Comparison of ENCODE assay signal across 16 cellular contexts in genomic region chr10:122446668-122447410, GRCh38. TPM values are rescaled to one million over a fixed set of nuclear protein-coding genes. Genes with fewer than 3 reads are reported as not detected.
A peak's percentile ranks its signal among the peaks of the same experiment; 100 is the strongest.
DNase-seq lines count a peak whose midpoint lies in the region; ATAC-seq and TF ChIP-seq lines count a peak whose summit lies in the region.
"Had no signal": no experiment of that assay in that cellular context is flagged by ENCODE, and none has a peak within 500 bp of the region (broad histone marks: within the 10 kb centered on the region; RNA-seq: fewer than 3 reads in every experiment).

No MANE protein-coding gene starts in this region.

- ATAC-seq in HG02840 (IDR thresholded peaks at IDR 0.05; ENCODE audit: low FRiP score, unreplicated experiment), result no peak
- ATAC-seq in HG03520 (IDR thresholded peaks at IDR 0.05; ENCODE audit: unreplicated experiment), result no peak
- ATAC-seq: activated naive CD8-positive, alpha-beta T cell treated with anti-CD3 and anti-CD28 coated beads, Interleukin-2, amount 50 U/mL, for 24 hours had no signal

- H3K4me3 ChIP-seq in Caco-2 (ENCODE audit: low read depth, low read length), result no peak overlapping the region
- H3K4me3 ChIP-seq: dorsolateral prefrontal cortex, lower lobe of right lung had no signal

- POLR2A ChIA-PET in Caco-2 (lab: Charles Lee), result no interaction called here

- H3K27ac Mint-ChIP-seq in Caco-2 (ENCODE audit: unreplicated experiment) (no peak overlapping the region), brain (peak overlapping the region in 3 of 5 experiments; percentile 33 to 67 (median 40))
- H3K27ac Mint-ChIP-seq: activated naive CD8-positive, alpha-beta T cell treated with anti-CD3 and anti-CD28 coated beads, Interleukin-2, amount 50 U/mL, for 24 hours; stimulated activated naive CD8-positive, alpha-beta T cell treated with anti-CD3 and anti-CD28 coated beads, Interleukin-15, Interleukin-2, amounts not matched to agents 100 ng/mL and 50 ng/mL, for 24 hours; T-helper 1 cell treated with Interleukin-12 subunit alpha and Interleukin-12 subunit beta and Interleukin-4 antibody, amounts not matched to agents 30 μg/mL and 1 μg/mL, for 36 hours had no signal

- H3K36me3 Mint-ChIP-seq in Caco-2 (ENCODE audit: insufficient read depth, unreplicated experiment), result peaks cover 6% of the 10 kb centered on the region
- no peaks in the 10 kb centered on the region for H3K36me3 Mint-ChIP-seq in brain

- intact Hi-C loops in Caco-2 (cut with micrococcal nuclease; ENCODE audit: unreplicated experiment), result no loop called here

- no peaks in the 10 kb centered on the region for H3K27me3 Mint-ChIP-seq in Caco-2 (ENCODE audit: insufficient read depth, unreplicated experiment)
- peaks cover 10% of the 10 kb centered on the region for H3K27me3 Mint-ChIP-seq in brain
- H3K27me3 Mint-ChIP-seq: activated naive CD8-positive, alpha-beta T cell treated with anti-CD3 and anti-CD28 coated beads, Interleukin-2, amount 50 U/mL, for 24 hours had no signal

- H3K4me3 Mint-ChIP-seq in Caco-2 (ENCODE audit: unreplicated experiment), result no peak overlapping the region
- H3K4me3 Mint-ChIP-seq in brain, result peak overlapping the region in 1 of 5 experiments; percentile 10
- H3K4me3 Mint-ChIP-seq: activated naive CD8-positive, alpha-beta T cell treated with anti-CD3 and anti-CD28 coated beads, Interleukin-2, amount 50 U/mL, for 24 hours; stimulated activated naive CD8-positive, alpha-beta T cell treated with anti-CD3 and anti-CD28 coated beads, Interleukin-15, Interleukin-2, amounts not matched to agents 100 ng/mL and 50 ng/mL, for 24 hours; T-helper 1 cell treated with Interleukin-12 subunit alpha and Interleukin-12 subunit beta and Interleukin-4 antibody, amounts not matched to agents 30 μg/mL and 1 μg/mL, for 36 hours had no signal

- DNase-seq in Caco-2 (peak; percentile 47 to 52), M059J (ENCODE audit: low read depth) (peak; percentile 8), left kidney (ENCODE audit: low read depth, low spot score) (peak; percentile 52), midbrain (lab: John Stamatoyannopoulos, UW) (no peak)
- DNase-seq in activated T-cell treated with anti-CD3 and anti-CD28 coated beads, Interleukin-2, amount 50 U/mL, for 1 hour, result no peak
- DNase-seq: activated naive CD8-positive, alpha-beta T cell treated with anti-CD3 and anti-CD28 coated beads, Interleukin-2, amount 50 U/mL, for 24 hours; dorsolateral prefrontal cortex; lower lobe of right lung; NCI-H1105 treated with DMSO at 0.1 percent for 48 hours; stimulated activated CD4-positive, alpha-beta T cell treated with anti-CD3 and anti-CD28 coated beads, Interleukin-4, amount 100 ng/mL, for 1 hour had no signal

- H3K27me3 ChIP-seq in Caco-2 (replicated peaks; ENCODE audit: control insufficient read depth, insufficient read depth, low read length), result no peaks in the 10 kb centered on the region
- H3K27me3 ChIP-seq: dorsolateral prefrontal cortex had no signal

- CTCF ChIA-PET in Caco-2 (lab: Charles Lee), result interaction anchor here (0.6 to 1.0 kb wide), 3 partner anchors 119 to 202 kb away, joined by 3 to 4 read pairs (median 3); no protein-coding TSS in a partner anchor

- peaks cover 8% of the 10 kb centered on the region; the same call in 1 of the 2 replicates for H3K4me1 ChIP-seq in Caco-2

- H3K36me3 ChIP-seq in Caco-2 (ENCODE audit: control insufficient read depth, insufficient read depth, low read length), result no peaks in the 10 kb centered on the region
- H3K36me3 ChIP-seq: lower lobe of right lung had no signal

- H3K9me3 Mint-ChIP-seq in Caco-2 (ENCODE audit: unreplicated experiment) (no peaks in the 10 kb centered on the region), brain (peaks cover 2 to 16% (median 8%) of the 10 kb centered on the region in 5 experiments)
- H3K9me3 Mint-ChIP-seq: activated naive CD8-positive, alpha-beta T cell treated with anti-CD3 and anti-CD28 coated beads, Interleukin-2, amount 50 U/mL, for 24 hours; stimulated activated naive CD8-positive, alpha-beta T cell treated with anti-CD3 and anti-CD28 coated beads, Interleukin-15, Interleukin-2, amounts not matched to agents 100 ng/mL and 50 ng/mL, for 24 hours; T-helper 1 cell treated with Interleukin-12 subunit alpha and Interleukin-12 subunit beta and Interleukin-4 antibody, amounts not matched to agents 30 μg/mL and 1 μg/mL, for 36 hours had no signal

- no peaks in the 10 kb centered on the region for H3K9me3 ChIP-seq in Caco-2
- H3K9me3 ChIP-seq: lower lobe of right lung had no signal

- no TSS peak for BruUV-seq in Caco-2 (replicated peaks; lab: Mats Ljungman, UMichigan)

- TF ChIP-seq CTCF in Caco-2 (IDR thresholded peaks at IDR 0.05; ENCODE audit: insufficient read depth in 1 of 2, low read depth in 1 of 2, low read length in 1 of 2, severe bottlenecking in 1 of 2, unreplicated experiment in 1 of 2), result no peak
- TF ChIP-seq CTCF in brain (conservative IDR thresholded peaks at IDR 0.05), result no peak

- H3K4me1 Mint-ChIP-seq in Caco-2 (ENCODE audit: low read depth, unreplicated experiment), result peaks cover 10% of the 10 kb centered on the region
- H3K4me1 Mint-ChIP-seq in brain, result peaks cover 25% of the 10 kb centered on the region
- H3K4me1 Mint-ChIP-seq: activated naive CD8-positive, alpha-beta T cell treated with anti-CD3 and anti-CD28 coated beads, Interleukin-2, amount 50 U/mL, for 24 hours had no signal

RNA-seq across cellular contexts. Expression of gene ARMS2, which starts 7.6 kb away (rescaled TPM):
- total RNA-seq in Caco-2 (2022), result not detected in 2 replicates
- not detected in 2 replicates for total RNA-seq in M059J (2014; rRNA removed; shearing (Covaris generic))
- not detected for polyA plus RNA-seq in brain (ENCODE audit: insufficient read depth, low read depth, low replicate concordance)
- total RNA-seq: lower lobe of right lung, posterior vena cava had no signal

RNA-seq across cellular contexts. Expression of gene HTRA1, which starts 14.5 kb away (rescaled TPM):
- total RNA-seq in Caco-2 (2022), result 0.70 and 1.1 TPM in 2 replicates
- total RNA-seq in M059J (2014; rRNA removed; shearing (Covaris generic)), result 85.5 and 89.7 TPM in 2 replicates
- 280 TPM for polyA plus RNA-seq in brain (ENCODE audit: insufficient read depth, low read depth, low replicate concordance)

Comparison
In these comparisons a context has a peak if more than half of its experiments do, and no peak if none do; other contexts are left out.
1. DNase-seq: peak in Caco-2 (2 of 2), M059J (single experiment) and left kidney (single experiment); none in midbrain (single experiment) and activated T-cell treated with anti-CD3 and anti-CD28 coated beads, Interleukin-2, amount 50 U/mL, for 1 hour (single experiment).
2. RNA of gene HTRA1, which starts 14.5 kb away (total RNA-seq): 85.5 to 89.7 TPM in M059J; 0.70 to 1.1 TPM in Caco-2; every median in the first group is over 10 times any median in the second.